15 cellular contexts compared by ENCODE assay signal in the genomic region with DNA sequence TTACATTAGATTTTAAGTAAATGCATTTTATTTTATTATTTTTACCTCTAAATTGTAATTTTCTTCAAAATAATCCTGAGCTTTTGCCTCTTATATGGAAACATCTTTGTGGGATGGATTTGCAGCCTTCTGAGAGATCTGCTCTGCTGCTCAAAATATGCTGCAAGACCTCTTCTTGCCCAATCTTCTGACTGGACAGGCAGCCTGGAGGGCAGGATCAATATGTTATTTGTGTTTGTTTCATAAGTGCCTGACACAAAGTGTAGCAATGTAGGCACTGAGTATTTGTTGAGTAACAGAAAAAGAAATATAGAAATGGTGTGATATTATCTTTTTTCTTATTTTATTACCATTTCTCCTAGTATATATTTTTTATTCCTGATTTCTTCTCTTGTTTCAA.
DNase-seq lines count a peak whose midpoint lies in the region; ATAC-seq and TF ChIP-seq lines count a peak whose summit lies in the region.
"Had no signal": no experiment of that assay in that cellular context is flagged by ENCODE, and none has a peak within 500 bp of the region (broad histone marks: within the 10 kb centered on the region; RNA-seq: fewer than 3 reads in every experiment).

No MANE protein-coding gene starts in this region.

- H3K4me3 Mint-ChIP-seq in Caco-2 (ENCODE audit: unreplicated experiment) = no peak overlapping the region
- H3K4me3 Mint-ChIP-seq: CD8-positive, alpha-beta T cell; HFFc6 had no signal

- no peaks in the 10 kb centered on the region for H3K9me3 Mint-ChIP-seq in Caco-2 (ENCODE audit: unreplicated experiment)
- H3K9me3 Mint-ChIP-seq: CD14-positive monocyte, HFFc6 had no signal

- ATAC-seq in left lobe of liver (peak; percentile 91), GM19467 (IDR thresholded peaks at IDR 0.05; ENCODE audit: unreplicated experiment) (no peak)
- ATAC-seq: A549; CD8-positive, alpha-beta T cell; GM12878; K562 had no signal

- H3K9me3 ChIP-seq in adipocyte (ENCODE audit: control insufficient read depth, low read length) (no peaks in the 10 kb centered on the region), Caco-2 (no peaks in the 10 kb centered on the region)
- H3K9me3 ChIP-seq: A549 had no signal

- no peak overlapping the region for H3K9ac ChIP-seq in adipocyte (ENCODE audit: low read length)

- no peaks in the 10 kb centered on the region for H3K36me3 Mint-ChIP-seq in Caco-2 (ENCODE audit: insufficient read depth, unreplicated experiment)
- H3K36me3 Mint-ChIP-seq: CD14-positive monocyte; CD8-positive, alpha-beta T cell had no signal

- POLR2A ChIA-PET in Caco-2 (lab: Charles Lee) = no interaction called here

- CTCF ChIA-PET in Caco-2 (lab: Charles Lee) = interaction anchor here (0.6 kb wide), 1 partner anchor 32 kb away, joined by 7 read pairs; no protein-coding TSS in a partner anchor

- H3K4me1 ChIP-seq in adipocyte (ENCODE audit: control insufficient read depth, insufficient read depth, low read length) = peaks cover 15% of the 10 kb centered on the region
- H3K4me1 ChIP-seq in Caco-2 = no peaks in the 10 kb centered on the region
- H3K4me1 ChIP-seq: A549 had no signal

- no peaks in the 10 kb centered on the region for H3K27me3 Mint-ChIP-seq in Caco-2 (ENCODE audit: insufficient read depth, unreplicated experiment)

- no TSS peak for BruUV-seq in Caco-2 (replicated peaks; lab: Mats Ljungman, UMichigan)

- H3K4me3 ChIP-seq in adipocyte (ENCODE audit: low read length) (no peak overlapping the region), epithelial cell of esophagus (ENCODE audit: low read length) (no peak overlapping the region), Caco-2 (ENCODE audit: low read depth, low read length) (no peak overlapping the region)
- H3K4me3 ChIP-seq: A549, GM12878, K562 had no signal

- intact Hi-C loops in Caco-2 (cut with micrococcal nuclease; ENCODE audit: unreplicated experiment) = no loop called here

- H3K36me3 ChIP-seq in adipocyte (ENCODE audit: control insufficient read depth, insufficient read depth, low read length, severe bottlenecking) (no peaks in the 10 kb centered on the region), Caco-2 (ENCODE audit: control insufficient read depth, insufficient read depth, low read length) (no peaks in the 10 kb centered on the region)

- H3K27me3 ChIP-seq in adipocyte (replicated peaks; ENCODE audit: control insufficient read depth, insufficient read depth, low read length) (no peaks in the 10 kb centered on the region), Caco-2 (replicated peaks; ENCODE audit: control insufficient read depth, insufficient read depth, low read length) (no peaks in the 10 kb centered on the region)

- no peak for TF ChIP-seq CTCF in epithelial cell of esophagus (IDR thresholded peaks at IDR 0.05; ENCODE audit: insufficient read depth, low read depth, low read length, missing control alignments)
- no peak for TF ChIP-seq CTCF in Caco-2 (IDR thresholded peaks at IDR 0.05; ENCODE audit: insufficient read depth in 1 of 2, low read depth in 1 of 2, low read length in 1 of 2, severe bottlenecking in 1 of 2, unreplicated experiment in 1 of 2)

- DNase-seq in GM03348 (ENCODE audit: low spot score) = peak; percentile 2
- DNase-seq in adipocyte (ENCODE audit: low read depth) = peak; percentile 79
- peak; percentile 70 for DNase-seq in epithelial cell of esophagus (ENCODE audit: low read depth)
- no peak for DNase-seq in left lobe of liver (ENCODE audit: low spot score)
- no peak for DNase-seq in DMS 273 treated with DMSO at 0.1 percent for 48 hours (lab: John Stamatoyannopoulos, UW)
- no peak for DNase-seq in Caco-2
- DNase-seq: CD8-positive, alpha-beta T cell; COR-L47; HCEC 1CT; HFFc6 had no signal

- H3K27ac Mint-ChIP-seq in Caco-2 (ENCODE audit: unreplicated experiment) = no peak overlapping the region
- H3K27ac Mint-ChIP-seq: CD14-positive monocyte; CD8-positive, alpha-beta T cell; HFFc6 had no signal

- H3K4me1 Mint-ChIP-seq in Caco-2 (ENCODE audit: low read depth, unreplicated experiment) = no peaks in the 10 kb centered on the region
- H3K4me1 Mint-ChIP-seq: CD14-positive monocyte had no signal

Comparison
In these comparisons a context has a peak if more than half of its experiments do, and no peak if none do; other contexts are left out.
1. DNase-seq: peak in GM03348 (single experiment), adipocyte (single experiment) and epithelial cell of esophagus (single experiment); none in left lobe of liver (single experiment), DMS 273 treated with DMSO at 0.1 percent for 48 hours (single experiment) and Caco-2 (0 of 2).